ENCODE assay signal across 2 cellular contexts in genomic region chr15:40871749-40872617, GRCh38.
A peak's percentile ranks its signal among the peaks of the same experiment; 100 is the strongest.
TF ChIP-seq lines count a peak whose summit lies in the region.

No MANE protein-coding gene starts in this region.

TF ChIP-seq in HCT116, 20 proteins besides CTCF, POLR2A, EP300 and RAD21:
- TF ChIP-seq TCF7L2 (IDR thresholded peaks at IDR 0.05; ENCODE audit: borderline replicate concordance, extremely low read depth, insufficient read depth, insufficient read length) (no peak), REST (IDR thresholded peaks at IDR 0.05; ENCODE audit: low read depth) (no peak), YY1 (IDR thresholded peaks at IDR 0.05; ENCODE audit: extremely low read depth, insufficient replicate concordance, low read depth, low read length) (no peak), JUND (IDR thresholded peaks at IDR 0.05) (0 out of 2 replicates have a peak, but pooled peaks have one; percentile 13), SIN3A (IDR thresholded peaks at IDR 0.05; ENCODE audit: low read depth) (no peak), MAX (IDR thresholded peaks at IDR 0.05) (no peak), SRF (IDR thresholded peaks at IDR 0.05; ENCODE audit: low read depth) (no peak), EZH2 (IDR thresholded peaks at IDR 0.05) (no peak), ZNF274 (IDR thresholded peaks at IDR 0.05; ENCODE audit: low read depth, low read length) (no peak), SP1 (IDR thresholded peaks at IDR 0.05; ENCODE audit: low read depth) (0 out of 2 replicates have a peak, but pooled peaks have one; percentile 14), FOSL1 (IDR thresholded peaks at IDR 0.05; ENCODE audit: low read depth) (no peak), POLR2AphosphoS5 (IDR thresholded peaks at IDR 0.05; ENCODE audit: low read depth, low read length) (peak; percentile 12; the same call in 1 of the 2 replicates), EGR1 (IDR thresholded peaks at IDR 0.05; ENCODE audit: low read depth) (no peak)

TF ChIP-seq in GM12878, 131 proteins besides CTCF, POLR2A, EP300 and RAD21 (continues in another document):
- TF ChIP-seq TCF3 (IDR thresholded peaks at IDR 0.05; ENCODE audit: borderline replicate concordance, insufficient read depth, low read depth, low read length) = peak; percentile 65; the same call in 1 of the 2 replicates
- 0 out of 2 replicates have a peak, but pooled peaks have one; percentile 54 for TF ChIP-seq WRNIP1 (IDR thresholded peaks at IDR 0.05; ENCODE audit: borderline replicate concordance, low read depth, low read length)
- TF ChIP-seq CHD4 (IDR thresholded peaks at IDR 0.05) = no peak
- TF ChIP-seq HDGF (IDR thresholded peaks at IDR 0.05) = peak; percentile 95; the same call in 1 of the 2 replicates
- TF ChIP-seq PRDM15 (CRISPR knock-in tag; IDR thresholded peaks at IDR 0.05) = no peak
- peak; percentile 29; the same call in 1 of the 2 replicates for TF ChIP-seq MAX (IDR thresholded peaks at IDR 0.05; ENCODE audit: low read depth, low read length)
- peak; percentile 100 for TF ChIP-seq CUX1 (IDR thresholded peaks at IDR 0.05; ENCODE audit: insufficient replicate concordance, low read depth, low read length)
- TF ChIP-seq SMAD5 (IDR thresholded peaks at IDR 0.05; ENCODE audit: low read depth) = 0 out of 2 replicates have a peak, but pooled peaks have one; percentile 17
- peak; percentile 80; the same call in 1 of the 2 replicates for TF ChIP-seq RB1 (IDR thresholded peaks at IDR 0.05; ENCODE audit: borderline replicate concordance)
- TF ChIP-seq BMI1 (IDR thresholded peaks at IDR 0.05; ENCODE audit: borderline replicate concordance) = no peak
- TF ChIP-seq ZNF217 (IDR thresholded peaks at IDR 0.05) = no peak
- no peak for TF ChIP-seq ATF3 (IDR thresholded peaks at IDR 0.05; ENCODE audit: borderline replicate concordance, extremely low read depth, low read depth, low read length)
- TF ChIP-seq TCF7 (IDR thresholded peaks at IDR 0.05; ENCODE audit: borderline replicate concordance) = no peak
- peak; percentile 34; the same call in 1 of the 2 replicates for TF ChIP-seq RCOR1 (conservative IDR thresholded peaks at IDR 0.05; ENCODE audit: low read depth, low read length)
- peak; percentile 76; the same call in 1 of the 2 replicates for TF ChIP-seq FOXM1 (IDR thresholded peaks at IDR 0.05; ENCODE audit: low read depth, low read length)
- peak; percentile 6 to 32; a peak in 1 of 4 replicates for TF ChIP-seq BHLHE40 (IDR thresholded peaks at IDR 0.05; ENCODE audit: borderline replicate concordance in 1 of 2, low read depth in 2 of 2, low read length in 1 of 2)
- TF ChIP-seq DPF2 (IDR thresholded peaks at IDR 0.05) = peak; percentile 27; the same call in 1 of the 2 replicates
- TF ChIP-seq SKIL (IDR thresholded peaks at IDR 0.05; ENCODE audit: low read depth, poor library complexity, severe bottlenecking) = peak; percentile 34
- 0 out of 2 replicates have a peak, but pooled peaks have one; percentile 5 for TF ChIP-seq ZNF24 (IDR thresholded peaks at IDR 0.05)
- peak; percentile 63 for TF ChIP-seq CHD2 (IDR thresholded peaks at IDR 0.05; ENCODE audit: borderline replicate concordance, low read depth, low read length)
- TF ChIP-seq ATF7 (IDR thresholded peaks at IDR 0.05; ENCODE audit: low read depth) = peak; percentile 99
- peak; percentile 87; the same call in 1 of the 2 replicates for TF ChIP-seq PAX5 (IDR thresholded peaks at IDR 0.05; ENCODE audit: borderline replicate concordance, low read depth, low read length)
- TF ChIP-seq BCL11A (IDR thresholded peaks at IDR 0.05; ENCODE audit: low read depth, low read length) = peak; percentile 86; the same call in 1 of the 2 replicates
- peak; percentile 98 for TF ChIP-seq TCF12 (IDR thresholded peaks at IDR 0.05; ENCODE audit: low read depth, low read length)
- peak; percentile 50 for TF ChIP-seq SPI1 (IDR thresholded peaks at IDR 0.05; ENCODE audit: borderline replicate concordance, insufficient read depth, low read depth, low read length)
- TF ChIP-seq BACH1 (IDR thresholded peaks at IDR 0.05; ENCODE audit: borderline replicate concordance) = peak; percentile 89; the same call in 1 of the 2 replicates
- peak; percentile 100 for TF ChIP-seq BCL3 (IDR thresholded peaks at IDR 0.05; ENCODE audit: borderline replicate concordance, insufficient read depth, low read depth, low read length, poor library complexity, severe bottlenecking)
- no peak; the same call in 1 of the 2 replicates for TF ChIP-seq MTA2 (IDR thresholded peaks at IDR 0.05; ENCODE audit: low read depth)
- TF ChIP-seq TARDBP (IDR thresholded peaks at IDR 0.05; ENCODE audit: borderline replicate concordance) = peak; percentile 57; the same call in 1 of the 2 replicates
- peak; percentile 86 for TF ChIP-seq EED (IDR thresholded peaks at IDR 0.05; ENCODE audit: low read depth)
- TF ChIP-seq RBBP5 (conservative IDR thresholded peaks at IDR 0.05) = no peak
- 0 out of 2 replicates have a peak, but pooled peaks have one; percentile 45 for TF ChIP-seq STAT3 (IDR thresholded peaks at IDR 0.05; ENCODE audit: low read depth, low read length)
- TF ChIP-seq POU2F2 (IDR thresholded peaks at IDR 0.05; ENCODE audit: borderline replicate concordance, low read depth, low read length) = peak; percentile 57; the same call in 2 of the 3 replicates
- no peak for TF ChIP-seq USF1 (IDR thresholded peaks at IDR 0.05; ENCODE audit: borderline replicate concordance, extremely low read length, insufficient read depth, low read depth, low read length)
- TF ChIP-seq RELA (IDR thresholded peaks at IDR 0.05; ENCODE audit: borderline replicate concordance, partially characterized antibody) = peak; percentile 11
- peak; percentile 49; the same call in 1 of the 2 replicates for TF ChIP-seq TBL1XR1 (IDR thresholded peaks at IDR 0.05; ENCODE audit: low read depth, low read length)
- TF ChIP-seq ZNF274 (IDR thresholded peaks at IDR 0.05; ENCODE audit: insufficient read depth, insufficient read length) = no peak
- peak; percentile 88 for TF ChIP-seq ESRRA (IDR thresholded peaks at IDR 0.05; ENCODE audit: low read length)
- TF ChIP-seq ZBTB11 (CRISPR knock-in tag; IDR thresholded peaks at IDR 0.05) = no peak
